Comparison of ENCODE assay signal across 14 cellular contexts in the genomic region with DNA sequence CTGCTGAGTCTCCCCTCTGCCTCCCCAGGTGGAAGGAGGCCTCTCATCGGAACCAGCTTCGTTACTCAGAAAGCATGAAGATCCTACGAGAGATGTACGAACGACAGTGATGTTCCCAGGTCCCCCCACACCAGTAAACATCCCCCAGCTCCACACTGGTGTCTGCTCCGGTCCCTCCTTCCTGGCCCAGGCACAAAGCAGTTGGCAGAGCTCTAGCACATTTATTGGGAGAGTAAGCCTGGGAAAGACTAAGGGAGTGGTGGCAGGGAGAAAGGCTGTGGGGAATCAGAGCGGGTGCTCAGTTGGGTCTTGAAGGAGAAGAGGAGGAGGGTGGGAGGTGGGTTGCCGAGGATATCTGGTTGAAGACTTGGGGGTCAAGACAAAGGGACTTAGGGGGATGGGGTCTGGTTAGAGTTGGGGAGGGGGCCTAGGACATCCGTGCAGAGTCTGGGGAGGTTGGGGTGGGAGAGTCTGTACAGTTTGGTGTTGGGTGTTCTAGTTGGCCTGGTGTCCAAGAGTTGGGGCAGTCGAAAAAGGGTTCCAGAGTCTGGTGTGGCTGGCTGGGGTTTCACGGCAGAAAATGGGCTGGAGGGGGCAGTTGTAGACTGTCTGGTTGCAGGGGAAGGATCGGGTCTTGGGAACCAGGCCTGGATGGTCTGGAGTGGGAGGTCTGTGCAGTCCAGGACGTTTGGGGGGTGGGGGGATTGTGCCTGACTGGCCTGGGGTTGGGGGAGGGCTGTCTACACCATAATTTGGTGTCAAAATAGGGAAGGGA. TPM values are rescaled to one million over a fixed set of nuclear protein-coding genes. Genes with fewer than 3 reads are reported as not detected.
DNase-seq lines count a peak whose midpoint lies in the region; ATAC-seq, FAIRE-seq and TF ChIP-seq lines count a peak whose summit lies in the region.
"Had no signal": no experiment of that assay in that cellular context is flagged by ENCODE, and none has a peak within 500 bp of the region (broad histone marks: within the 10 kb centered on the region; RNA-seq: fewer than 3 reads in every experiment).

No MANE protein-coding gene starts in this region.

- TF ChIP-seq CTCF in natural killer cell (IDR thresholded peaks at IDR 0.05) (no peak), transverse colon (IDR thresholded peaks at IDR 0.05) (no peak), colonic mucosa (IDR thresholded peaks at IDR 0.05) (no peak)

- H3K27ac Mint-ChIP-seq in activated CD8-positive, alpha-beta memory T cell treated with anti-CD3 and anti-CD28 coated beads, Interleukin-2, amount 10 ng/mL, durations not matched to agents 7 days and 5 days, result no peak overlapping the region
- peak overlapping the region; percentile 25 for H3K27ac Mint-ChIP-seq in dendritic cell treated with granulocyte-macrophage colony-stimulating factor and Interleukin-4, amounts not matched to agents 40 ng/mL and 50 ng/mL, for 4 days
- no peak overlapping the region for H3K27ac Mint-ChIP-seq in natural killer cell

- FAIRE-seq in H54 (lab: Jason Lieb, UNC), result no peak

- peak overlapping the region; percentile 96 to 99 (median 97) for H3K27ac ChIP-seq in transverse colon
- H3K27ac ChIP-seq in colonic mucosa, result no peak overlapping the region

- TF ChIP-seq EP300 in transverse colon (IDR thresholded peaks at IDR 0.05; ENCODE audit: low read depth), result no peak

- H3K9me3 ChIP-seq in transverse colon (no peaks in the 10 kb centered on the region), colonic mucosa (no peaks in the 10 kb centered on the region)

- H3K36me3 ChIP-seq in transverse colon (peaks cover 0 to 14% (median 3%) of the 10 kb centered on the region in 4 donors), colonic mucosa (peaks cover 5% of the 10 kb centered on the region)

- no peak for ATAC-seq in activated CD8-positive, alpha-beta memory T cell treated with anti-CD3 and anti-CD28 coated beads, Interleukin-2, amount 10 ng/mL, durations not matched to agents 7 days and 5 days
- ATAC-seq in natural killer cell, result no peak
- ATAC-seq: SK-N-SH treated with all-trans-retinoic acid at 6 μM for 48 hours had no signal

- peaks cover 33% of the 10 kb centered on the region for H3K4me1 Mint-ChIP-seq in activated CD8-positive, alpha-beta memory T cell treated with anti-CD3 and anti-CD28 coated beads, Interleukin-2, amount 10 ng/mL, durations not matched to agents 7 days and 5 days
- peaks cover 57% of the 10 kb centered on the region for H3K4me1 Mint-ChIP-seq in dendritic cell treated with granulocyte-macrophage colony-stimulating factor and Interleukin-4, amounts not matched to agents 40 ng/mL and 50 ng/mL, for 4 days (ENCODE audit: low read depth)
- H3K4me1 Mint-ChIP-seq in natural killer cell, result peaks cover 29 to 41% of the 10 kb centered on the region in 2 donors

- peak; percentile 37 for DNase-seq in activated CD8-positive, alpha-beta memory T cell treated with anti-CD3 and anti-CD28 coated beads, Interleukin-2, amount 10 ng/mL, durations not matched to agents 7 days and 5 days
- no peak for DNase-seq in activated CD8-positive, alpha-beta memory T cell treated with anti-CD3 and anti-CD28 coated beads for 24 hours
- DNase-seq in natural killer cell, result no peak
- DNase-seq in transverse colon, result peak; percentile 7
- no peak for DNase-seq in H54 (ENCODE audit: insufficient read length, low spot score)
- no peak for DNase-seq in cerebellar nuclear complex (lab: John Stamatoyannopoulos, UW)
- DNase-seq in colonic mucosa, result no peak
- DNase-seq: amniotic stem cell, DMS53, NCI-H2029 had no signal

- H3K27me3 ChIP-seq in transverse colon, result peaks cover 3% of the 10 kb centered on the region
- H3K27me3 ChIP-seq in colonic mucosa, result no peaks in the 10 kb centered on the region

- no peak overlapping the region for H3K4me3 Mint-ChIP-seq in activated CD8-positive, alpha-beta memory T cell treated with anti-CD3 and anti-CD28 coated beads, Interleukin-2, amount 10 ng/mL, durations not matched to agents 7 days and 5 days
- peak overlapping the region; percentile 51 for H3K4me3 Mint-ChIP-seq in dendritic cell treated with granulocyte-macrophage colony-stimulating factor and Interleukin-4, amounts not matched to agents 40 ng/mL and 50 ng/mL, for 4 days
- peak overlapping the region; percentile 37 for H3K4me3 Mint-ChIP-seq in natural killer cell
- H3K4me3 Mint-ChIP-seq: activated CD4-positive, alpha-beta memory T cell treated with anti-CD3 and anti-CD28 coated beads, Interleukin-2, amount 10 ng/mL, durations not matched to agents 7 days and 5 days had no signal

- H3K9ac ChIP-seq in colonic mucosa (ENCODE audit: low read depth in 2 of 2, low read length in 2 of 2), result peak overlapping the region in 1 of 2 donors; percentile 30

- H3K36me3 Mint-ChIP-seq in activated CD8-positive, alpha-beta memory T cell treated with anti-CD3 and anti-CD28 coated beads, Interleukin-2, amount 10 ng/mL, durations not matched to agents 7 days and 5 days, result peaks cover 10% of the 10 kb centered on the region
- peaks cover 68% of the 10 kb centered on the region for H3K36me3 Mint-ChIP-seq in dendritic cell treated with granulocyte-macrophage colony-stimulating factor and Interleukin-4, amounts not matched to agents 40 ng/mL and 50 ng/mL, for 4 days (ENCODE audit: low read depth)
- H3K36me3 Mint-ChIP-seq in natural killer cell, result no peaks in the 10 kb centered on the region

- H3K4me1 ChIP-seq in transverse colon (peaks cover 16 to 45% (median 43%) of the 10 kb centered on the region in 4 donors), colonic mucosa (no peaks in the 10 kb centered on the region)

- H3K4me3 ChIP-seq in transverse colon (peak overlapping the region in 1 of 4 donors; percentile 90), colonic mucosa (no peak overlapping the region)

- no peaks in the 10 kb centered on the region for H3K27me3 Mint-ChIP-seq in activated CD8-positive, alpha-beta memory T cell treated with anti-CD3 and anti-CD28 coated beads, Interleukin-2, amount 10 ng/mL, durations not matched to agents 7 days and 5 days
- peaks cover 30% of the 10 kb centered on the region for H3K27me3 Mint-ChIP-seq in dendritic cell treated with granulocyte-macrophage colony-stimulating factor and Interleukin-4, amounts not matched to agents 40 ng/mL and 50 ng/mL, for 4 days
- peaks cover 0 to 18% of the 10 kb centered on the region in 2 donors for H3K27me3 Mint-ChIP-seq in natural killer cell (ENCODE audit: low read depth in 2 of 2)
- H3K27me3 Mint-ChIP-seq: activated CD4-positive, alpha-beta memory T cell treated with anti-CD3 and anti-CD28 coated beads, Interleukin-2, amount 10 ng/mL, durations not matched to agents 7 days and 5 days had no signal

- 72 to 83% methylated on average over 5 to 13 of the region's 13 CpGs for WGBS in transverse colon (ENCODE audit: low coverage in 1 of 2), 2 donors

- intact Hi-C loops in dendritic cell treated with granulocyte-macrophage colony-stimulating factor and Interleukin-4, amounts not matched to agents 40 ng/mL and 50 ng/mL, for 4 days (cut with micrococcal nuclease), result no loop called here
- intact Hi-C loops in natural killer cell (cut with micrococcal nuclease), result loop anchor here (5.0 kb wide), 1 partner anchor 112 kb away; the partner anchor contains the start of gene ETV2
- intact Hi-C loops in transverse colon (cut with DNase I; ENCODE audit: low total_unique reads), result no loop called here
- intact Hi-C loops in colonic mucosa (cut with DNase I), result no loop called here

- H3K9me3 Mint-ChIP-seq in activated CD8-positive, alpha-beta memory T cell treated with anti-CD3 and anti-CD28 coated beads, Interleukin-2, amount 10 ng/mL, durations not matched to agents 7 days and 5 days (ENCODE audit: low read depth), result no peaks in the 10 kb centered on the region
- no peaks in the 10 kb centered on the region for H3K9me3 Mint-ChIP-seq in dendritic cell treated with granulocyte-macrophage colony-stimulating factor and Interleukin-4, amounts not matched to agents 40 ng/mL and 50 ng/mL, for 4 days
- no peaks in the 10 kb centered on the region for H3K9me3 Mint-ChIP-seq in natural killer cell
- H3K9me3 Mint-ChIP-seq: activated CD4-positive, alpha-beta memory T cell treated with anti-CD3 and anti-CD28 coated beads, Interleukin-2, amount 10 ng/mL, durations not matched to agents 7 days and 5 days; nephron progenitor cell had no signal

- in situ Hi-C loops in transverse colon (cut with MboI; ENCODE audit: low pct_ligation_motif_present in 1 of 4, low pct_unique_long_range_greater_than_20kb in 1 of 4, low sequenced_read_pairs in 3 of 4), result no loop called here

- CTCF ChIA-PET in activated CD8-positive, alpha-beta memory T cell treated with anti-CD3 and anti-CD28 coated beads, Interleukin-2, amount 10 ng/mL, durations not matched to agents 7 days and 5 days (lab: Charles Lee), result interaction anchor here (0.5 kb wide), 1 partner anchor 62 kb away, joined by 3 read pairs; no protein-coding TSS in a partner anchor

- TF ChIP-seq POLR2A in transverse colon (IDR thresholded peaks at IDR 0.05) (no peak), H54 (IDR thresholded peaks at IDR 0.05; ENCODE audit: low read depth, low read length) (no peak)

RNA-seq across cellular contexts. Expression of gene HSPB6, which starts 2.3 kb away (rescaled TPM):
- not detected for total RNA-seq in activated CD8-positive, alpha-beta memory T cell treated with anti-CD3 and anti-CD28 coated beads, Interleukin-2, amount 10 ng/mL, durations not matched to agents 7 days and 5 days
- total RNA-seq in natural killer cell (not detected), transverse colon (100 to 1,000 TPM in 1 of 4 donors, 10 to 100 TPM in 3; 22.3 to 185 (median 43.9) TPM), colonic mucosa (10 to 100 TPM in 1 of 2 donors, 1 to 10 TPM in 1; 6.3 to 23.6 TPM)

RNA-seq across cellular contexts. Expression of gene PROSER3, which starts 3.4 kb away (rescaled TPM):
- total RNA-seq in activated CD8-positive, alpha-beta memory T cell treated with anti-CD3 and anti-CD28 coated beads, Interleukin-2, amount 10 ng/mL, durations not matched to agents 7 days and 5 days, result 10 to 100 TPM; 46.5 to 57.8 TPM
- total RNA-seq in natural killer cell (10 to 100 TPM; 33.1 to 40.2 (median 35.9) TPM), transverse colon (10 to 100 TPM in 2 of 4 donors, 1 to 10 TPM in 2; 9.2 to 42.8 (median 24.6) TPM), colonic mucosa (10 to 100 TPM; 17.1 to 26.9 TPM)

RNA-seq across cellular contexts. Expression of gene LIN37, which starts 6.2 kb away (rescaled TPM):
- total RNA-seq in activated CD8-positive, alpha-beta memory T cell treated with anti-CD3 and anti-CD28 coated beads, Interleukin-2, amount 10 ng/mL, durations not matched to agents 7 days and 5 days, result 1 to 10 TPM; 8.9 to 9.2 TPM
- total RNA-seq in natural killer cell (10 to 100 TPM; 16.7 to 22.1 (median 18.2) TPM), transverse colon (10 to 100 TPM; 10.5 to 41.1 (median 15.8) TPM), colonic mucosa (1 to 10 TPM; 5.1 to 7.5 TPM)

RNA-seq across cellular contexts. Expression of gene PSENEN, which starts 9.1 kb away (rescaled TPM):
- total RNA-seq in activated CD8-positive, alpha-beta memory T cell treated with anti-CD3 and anti-CD28 coated beads, Interleukin-2, amount 10 ng/mL, durations not matched to agents 7 days and 5 days, result 10 to 100 TPM; 39.1 to 49.0 TPM
- total RNA-seq in natural killer cell (10 to 100 TPM; 38.5 to 45.0 (median 41.0) TPM), transverse colon (10 to 100 TPM in 3 of 4 donors, 1 to 10 TPM in 1; 6.6 to 80.0 (median 56.8) TPM), colonic mucosa (10 to 100 TPM; 73.8 to 87.4 TPM)

RNA-seq across cellular contexts. Expression of gene U2AF1L4, which starts 9.3 kb away (rescaled TPM):
- total RNA-seq in activated CD8-positive, alpha-beta memory T cell treated with anti-CD3 and anti-CD28 coated beads, Interleukin-2, amount 10 ng/mL, durations not matched to agents 7 days and 5 days, result 10 to 100 TPM; 25.1 to 35.6 TPM
- total RNA-seq in natural killer cell (10 to 100 TPM; 63.7 to 78.2 (median 73.0) TPM), transverse colon (100 to 1,000 TPM in 1 of 4 donors, 10 to 100 TPM in 3; 34.8 to 122 (median 44.9) TPM), colonic mucosa (10 to 100 TPM; 14.9 to 18.7 TPM)

Comparison
In these comparisons a context has a peak if more than half of its experiments do, and no peak if none do; other contexts are left out.
1. DNase-seq: peak in activated CD8-positive, alpha-beta memory T cell treated with anti-CD3 and anti-CD28 coated beads, Interleukin-2, amount 10 ng/mL, durations not matched to agents 7 days and 5 days (single experiment) and transverse colon (single experiment); none in activated CD8-positive, alpha-beta memory T cell treated with anti-CD3 and anti-CD28 coated beads for 24 hours (single experiment), natural killer cell (single experiment), H54 (single experiment), cerebellar nuclear complex (0 of 2) and colonic mucosa (single experiment).
2. RNA of gene HSPB6, which starts 2.3 kb away (total RNA-seq): 22.3 to 185 TPM in transverse colon and 6.3 to 23.6 TPM in colonic mucosa; not detected in activated CD8-positive, alpha-beta memory T cell treated with anti-CD3 and anti-CD28 coated beads, Interleukin-2, amount 10 ng/mL, durations not matched to agents 7 days and 5 days and not detected in natural killer cell; every median in the first group is over 4 times any median in the second.